Comparison of ENCODE assay signal across 10 cellular contexts in genomic region chrX:52914704-52915103, GRCh38. TPM values are rescaled to one million over a fixed set of nuclear protein-coding genes. Genes with fewer than 3 reads are reported as not detected.
DNase-seq lines count a peak whose midpoint lies in the region; ATAC-seq and FAIRE-seq lines count a peak whose summit lies in the region.
"Not testable (repeated sequence)": the region's sequence is repeated elsewhere in the genome, so short reads cannot be mapped to it uniquely, and the experiment has no call there.
"Had no signal": no experiment of that assay in that cellular context is flagged by ENCODE, and none has a peak within 500 bp of the region (broad histone marks: within the 10 kb centered on the region; RNA-seq: fewer than 3 reads in every experiment).

No MANE protein-coding gene starts in this region.

- H3K36me3 Mint-ChIP-seq in activated CD4-positive, alpha-beta T cell treated with anti-CD3 and anti-CD28 coated beads for 36 hours (ENCODE audit: low read depth); activated T-helper 17 cell treated with anti-CD3 and anti-CD28 coated beads, Interleukin-2, amount 50 U/mL, for 72 hours (ENCODE audit: low read depth); stimulated activated effector memory CD8-positive, alpha-beta T cell treated with anti-CD3 and anti-CD28 coated beads, Interleukin-12 subunit alpha, Interleukin-12 subunit beta, amount 100 ng/mL, for 72 hours: not testable (repeated sequence)

- FAIRE-seq in GM18507 (lab: Jason Lieb, UNC): peak; percentile 36
- FAIRE-seq in colon (lab: Jason Lieb, UNC): peak; percentile 94
- FAIRE-seq in islet of Langerhans (lab: Jason Lieb, UNC): peak; percentile 95

- CTCF ChIA-PET in activated CD4-positive, alpha-beta T cell treated with anti-CD3 and anti-CD28 coated beads for 36 hours (lab: Charles Lee): not testable (repeated sequence)

- ATAC-seq in activated CD4-positive, alpha-beta T cell treated with anti-CD3 and anti-CD28 coated beads for 36 hours: peak; percentile 57
- peak; percentile 73 for ATAC-seq in activated T-helper 17 cell treated with anti-CD3 and anti-CD28 coated beads, Interleukin-2, amount 50 U/mL, for 72 hours (replicated peaks)
- ATAC-seq in stimulated activated effector memory CD8-positive, alpha-beta T cell treated with anti-CD3 and anti-CD28 coated beads, Interleukin-12 subunit alpha, Interleukin-12 subunit beta, amount 100 ng/mL, for 72 hours: peak; percentile 67

- H3K4me3 Mint-ChIP-seq in activated CD4-positive, alpha-beta T cell treated with anti-CD3 and anti-CD28 coated beads for 36 hours; activated T-helper 17 cell treated with anti-CD3 and anti-CD28 coated beads, Interleukin-2, amount 50 U/mL, for 72 hours; stimulated activated effector memory CD8-positive, alpha-beta T cell treated with anti-CD3 and anti-CD28 coated beads, Interleukin-12 subunit alpha, Interleukin-12 subunit beta, amount 100 ng/mL, for 72 hours: not testable (repeated sequence)

- H3K4me1 Mint-ChIP-seq in activated CD4-positive, alpha-beta T cell treated with anti-CD3 and anti-CD28 coated beads for 36 hours; activated T-helper 17 cell treated with anti-CD3 and anti-CD28 coated beads, Interleukin-2, amount 50 U/mL, for 72 hours; stimulated activated effector memory CD8-positive, alpha-beta T cell treated with anti-CD3 and anti-CD28 coated beads, Interleukin-12 subunit alpha, Interleukin-12 subunit beta, amount 100 ng/mL, for 72 hours: not testable (repeated sequence)

- not testable (repeated sequence) for H3K9me3 Mint-ChIP-seq in activated CD4-positive, alpha-beta T cell treated with anti-CD3 and anti-CD28 coated beads for 36 hours (ENCODE audit: low read depth); activated T-helper 17 cell treated with anti-CD3 and anti-CD28 coated beads, Interleukin-2, amount 50 U/mL, for 72 hours; stimulated activated effector memory CD8-positive, alpha-beta T cell treated with anti-CD3 and anti-CD28 coated beads, Interleukin-12 subunit alpha, Interleukin-12 subunit beta, amount 100 ng/mL, for 72 hours

- DNase-seq in GM18507 (ENCODE audit: extremely low spot score, insufficient read length, low read depth); activated CD4-positive, alpha-beta T cell treated with anti-CD3 and anti-CD28 coated beads for 36 hours; stimulated activated effector memory CD8-positive, alpha-beta T cell treated with anti-CD3 and anti-CD28 coated beads, Interleukin-12 subunit alpha, Interleukin-12 subunit beta, amount 100 ng/mL, for 72 hours (ENCODE audit: low spot score in 2 of 2): not testable (repeated sequence)

- intact Hi-C loops in activated CD4-positive, alpha-beta T cell treated with anti-CD3 and anti-CD28 coated beads for 36 hours (cut with DNase I, micrococcal nuclease): not testable (repeated sequence)

- H3K27ac Mint-ChIP-seq in activated CD4-positive, alpha-beta T cell treated with anti-CD3 and anti-CD28 coated beads for 36 hours; activated T-helper 17 cell treated with anti-CD3 and anti-CD28 coated beads, Interleukin-2, amount 50 U/mL, for 72 hours; stimulated activated effector memory CD8-positive, alpha-beta T cell treated with anti-CD3 and anti-CD28 coated beads, Interleukin-12 subunit alpha, Interleukin-12 subunit beta, amount 100 ng/mL, for 72 hours: not testable (repeated sequence)

- POLR2A ChIA-PET in activated CD4-positive, alpha-beta T cell treated with anti-CD3 and anti-CD28 coated beads for 36 hours (lab: Charles Lee): not testable (repeated sequence)

- not testable (repeated sequence) for H3K27me3 Mint-ChIP-seq in activated CD4-positive, alpha-beta T cell treated with anti-CD3 and anti-CD28 coated beads for 36 hours; activated T-helper 17 cell treated with anti-CD3 and anti-CD28 coated beads, Interleukin-2, amount 50 U/mL, for 72 hours

RNA-seq across cellular contexts. Expression of gene FAM156B, which starts 17.6 kb away (rescaled TPM):
- 10 to 100 TPM; 13.1 to 19.8 TPM for total RNA-seq in activated CD4-positive, alpha-beta T cell treated with anti-CD3 and anti-CD28 coated beads for 36 hours
- 10 to 100 TPM; 12.4 to 16.1 TPM for total RNA-seq in activated T-helper 17 cell treated with anti-CD3 and anti-CD28 coated beads, Interleukin-2, amount 50 U/mL, for 72 hours

RNA-seq across cellular contexts. Expression of gene FAM156A, which starts 43.6 kb away (rescaled TPM):
- total RNA-seq in activated CD4-positive, alpha-beta T cell treated with anti-CD3 and anti-CD28 coated beads for 36 hours: 10 to 100 TPM; 18.3 to 25.8 TPM
- 10 to 100 TPM; 36.1 to 39.3 TPM for total RNA-seq in activated T-helper 17 cell treated with anti-CD3 and anti-CD28 coated beads, Interleukin-2, amount 50 U/mL, for 72 hours

RNA-seq across cellular contexts. Expression of gene XAGE3, which starts 46.8 kb away (rescaled TPM):
- not detected for total RNA-seq in activated CD4-positive, alpha-beta T cell treated with anti-CD3 and anti-CD28 coated beads for 36 hours
- total RNA-seq in activated T-helper 17 cell treated with anti-CD3 and anti-CD28 coated beads, Interleukin-2, amount 50 U/mL, for 72 hours: not detected
- total RNA-seq: B cell; Calu3; CD4-positive, alpha-beta T cell; CD8-positive, alpha-beta T cell had no signal
